Comparison of ENCODE assay signal across 8 cellular contexts in the genomic region with DNA sequence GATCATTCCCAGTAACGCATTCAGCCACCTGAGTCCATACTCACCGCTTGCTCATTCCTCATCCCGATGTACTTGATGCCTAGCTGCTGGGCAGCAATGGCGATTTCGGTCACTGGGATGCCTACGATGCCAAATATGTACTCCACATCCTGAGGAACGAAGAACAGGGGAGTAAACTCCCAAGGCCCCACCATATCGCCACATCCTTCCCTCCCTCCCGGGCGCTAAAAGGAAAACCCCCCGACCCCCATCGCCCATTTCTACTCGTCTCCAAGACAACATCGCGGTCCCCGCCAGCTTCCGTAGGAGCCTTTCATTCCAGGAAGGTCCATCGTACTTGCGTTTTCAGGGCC. TPM values are rescaled to one million over a fixed set of nuclear protein-coding genes. Genes with fewer than 3 reads are reported as not detected.
DNase-seq lines count a peak whose midpoint lies in the region; ATAC-seq and TF ChIP-seq lines count a peak whose summit lies in the region.

No MANE protein-coding gene starts in this region.

- H3K36me3 Mint-ChIP-seq in natural killer cell = peaks cover 21% of the 10 kb centered on the region

- DNase-seq in natural killer cell (no peak), GM10248 (ENCODE audit: extremely low spot score) (no peak), DMS 273 (lab: John Stamatoyannopoulos, UW; ENCODE audit: unreplicated experiment) (no peak), GF-D8 (lab: John Stamatoyannopoulos, UW) (no peak)

- peak overlapping the region; percentile 83 for H3K27ac ChIP-seq in BLaER1
- H3K27ac ChIP-seq in KOPT-K1 (ENCODE audit: low read depth, low read length, poor library complexity, severe bottlenecking) = peak overlapping the region; percentile 88
- H3K27ac ChIP-seq in ectodermal cell (ENCODE audit: insufficient read depth, low read depth, low read length, poor library complexity, severe bottlenecking) = peak overlapping the region; percentile 38

- WGBS in ectodermal cell, 2 experiments = 0 to 1% methylated on average over 19 of the region's 19 CpGs

- no peaks in the 10 kb centered on the region for H3K27me3 ChIP-seq in BLaER1
- H3K27me3 ChIP-seq in ectodermal cell (ENCODE audit: control insufficient read depth, insufficient read depth, low read length, poor library complexity, severe bottlenecking) = no peaks in the 10 kb centered on the region

- H3K9me3 ChIP-seq in BLaER1 (peaks cover 18% of the 10 kb centered on the region), KOPT-K1 (ENCODE audit: insufficient read depth, low read length, poor library complexity, severe bottlenecking) (peaks cover 17% of the 10 kb centered on the region), ectodermal cell (ENCODE audit: control insufficient read depth, low read length) (no peaks in the 10 kb centered on the region)

- H3K36me3 ChIP-seq in BLaER1 (peaks cover 36% of the 10 kb centered on the region), KOPT-K1 (ENCODE audit: insufficient read depth, low read length) (peaks cover 42% of the 10 kb centered on the region), ectodermal cell (ENCODE audit: control insufficient read depth, insufficient read depth, low read length) (no peaks in the 10 kb centered on the region)

- intact Hi-C loops in natural killer cell (cut with micrococcal nuclease) = no loop called here

- ATAC-seq in GM21576 (IDR thresholded peaks at IDR 0.05; ENCODE audit: unreplicated experiment) (peak; percentile 0), natural killer cell (peak; percentile 0 to 3 (median 0))

- H3K9ac ChIP-seq in BLaER1 = peak overlapping the region; percentile 89

- peaks cover 45 to 54% of the 10 kb centered on the region in 2 donors for H3K4me1 Mint-ChIP-seq in natural killer cell

- CTCF ChIA-PET in GM10248 (lab: Yijun Ruan, JAX) = interaction anchor here (0.8 to 1.3 kb wide), 3 partner anchors 30 to 378 kb away, joined by 3 to 4 read pairs (median 3); no protein-coding TSS in a partner anchor

- H3K27ac Mint-ChIP-seq in natural killer cell = peak overlapping the region; percentile 94 to 97

- H3K4me1 ChIP-seq in BLaER1 (peaks cover 24% of the 10 kb centered on the region), ectodermal cell (ENCODE audit: control insufficient read depth, insufficient read depth, low read length) (no peaks in the 10 kb centered on the region)

- peak overlapping the region; percentile 86 for H3K4me3 ChIP-seq in BLaER1
- peak overlapping the region; percentile 80 for H3K4me3 ChIP-seq in ectodermal cell (ENCODE audit: insufficient read depth, low read depth, low read length)

- TF ChIP-seq CTCF in natural killer cell (IDR thresholded peaks at IDR 0.05) (no peak), GM10248 (IDR thresholded peaks at IDR 0.05; ENCODE audit: control extremely low read depth, extremely low read depth, low read depth, missing control alignments) (no peak)

- peak overlapping the region; percentile 87 for H3K4me2 ChIP-seq in BLaER1

- peak overlapping the region; percentile 99 for H3K4me3 Mint-ChIP-seq in natural killer cell

- peaks cover 24% of the 10 kb centered on the region; the same call in 1 of the 2 replicates for H4K20me1 ChIP-seq in BLaER1

- H3K9me3 Mint-ChIP-seq in natural killer cell = no peaks in the 10 kb centered on the region

- no peaks in the 10 kb centered on the region for H3K27me3 Mint-ChIP-seq in natural killer cell (ENCODE audit: low read depth in 2 of 2)

- POLR2A ChIA-PET in GM10248 (lab: Yijun Ruan, JAX) = interaction anchor here (0.5 to 1.3 kb wide), 3 partner anchors 12 to 45 kb away, joined by 3 to 6 read pairs (median 3); no protein-coding TSS in a partner anchor

RNA-seq across cellular contexts. Expression of gene HACL1, which starts 0.3 kb away (rescaled TPM):
- 35.5 TPM for polyA plus RNA-seq in ectodermal cell (2013, experiment 1 of 4)
- 36.8 TPM for polyA plus RNA-seq in ectodermal cell (2013, experiment 2 of 4)
- 33.0 TPM for polyA plus RNA-seq in ectodermal cell (2013, experiment 3 of 4)
- 32.8 TPM for polyA plus RNA-seq in ectodermal cell (2013, experiment 4 of 4)
- 10 to 100 TPM; 36.7 to 39.8 (median 37.3) TPM for total RNA-seq in natural killer cell

RNA-seq across cellular contexts. Expression of gene BTD, which starts 0.5 kb away (rescaled TPM):
- 15.0 TPM for polyA plus RNA-seq in ectodermal cell (2013, experiment 1 of 4)
- polyA plus RNA-seq in ectodermal cell (2013, experiment 2 of 4) = 21.1 TPM
- polyA plus RNA-seq in ectodermal cell (2013, experiment 3 of 4) = 18.2 TPM
- polyA plus RNA-seq in ectodermal cell (2013, experiment 4 of 4) = 19.4 TPM
- total RNA-seq in natural killer cell = 10 to 100 TPM; 19.9 to 27.5 (median 23.6) TPM

Comparison
In these comparisons a context has a peak if more than half of its experiments do, and no peak if none do; other contexts are left out.
1. H3K27ac ChIP-seq: peak in every context shown above with its lines; median percentile 88 in KOPT-K1; 83 in BLaER1; 38 in ectodermal cell.